34 cellular contexts compared by ENCODE assay signal in the genomic region with DNA sequence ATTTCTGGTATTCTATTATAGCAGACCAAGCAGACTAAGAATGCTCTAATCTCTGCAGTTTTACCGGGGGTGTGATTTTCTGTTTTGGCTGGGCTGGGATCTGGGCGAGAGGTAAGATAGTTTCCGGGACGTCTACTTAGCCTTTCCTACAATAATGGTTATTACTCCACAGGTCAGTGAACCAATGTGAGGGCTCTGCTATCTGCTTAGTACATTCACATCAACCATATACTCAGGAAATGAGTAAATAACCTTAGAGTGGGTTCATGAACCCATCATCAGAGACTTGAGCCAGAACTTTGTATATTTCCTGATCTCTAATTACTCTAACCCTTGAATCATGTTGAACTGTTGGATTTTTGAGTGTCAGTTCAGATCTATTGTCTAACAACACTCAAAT.
"Had no signal": no experiment of that assay in that cellular context is flagged by ENCODE, and none has a peak within 500 bp of the region (broad histone marks: within the 10 kb centered on the region; RNA-seq: fewer than 3 reads in every experiment).

No MANE protein-coding gene starts in this region.

- H3K27me3 ChIP-seq: adrenal gland, body of pancreas, brain microvascular endothelial cell, breast epithelium had no signal

- ATAC-seq: activated CD8-positive, alpha-beta T cell treated with anti-CD3 and anti-CD28 coated beads for 36 hours; activated naive CD4-positive, alpha-beta T cell treated with anti-CD3 and anti-CD28 coated beads, Interleukin-2, amount 50 U/mL, for 72 hours; activated T-cell treated with anti-CD3 and anti-CD28 coated beads, Interleukin-2, amount 50 U/mL, for 4 hours; activated T-cell treated with anti-CD3 and anti-CD28 coated beads, Interleukin-2, amount 50 U/mL, for 72 hours; activated T-helper 17 cell treated with anti-CD3 and anti-CD28 coated beads, Interleukin-2, amount 50 U/mL, for 72 hours; body of pancreas had no signal

- H3K4me3 ChIP-seq: adrenal gland, body of pancreas, breast epithelium had no signal

- H3K27ac ChIP-seq: adrenal gland, body of pancreas, brain microvascular endothelial cell, breast epithelium, VCaP had no signal

- H3K9me3 ChIP-seq: adrenal gland, body of pancreas, breast epithelium had no signal

- DNase-seq: activated B cell treated with CpG ODN at 0.5 μM for 24 hours; activated CD4-positive, alpha-beta memory T cell treated with anti-CD3 and anti-CD28 coated beads for 36 hours; activated CD4-positive, alpha-beta T cell treated with anti-CD3 and anti-CD28 coated beads for 4 hours; activated CD4-positive, alpha-beta T cell treated with anti-CD3 and anti-CD28 coated beads, Interleukin-2, amount 10 ng/mL, durations not matched to agents 24 days and 14 days; activated CD4-positive, alpha-beta T cell treated with anti-CD3 and anti-CD28 coated beads, Interleukin-2, amount 50 U/mL, for 1 hour; activated CD4-positive, alpha-beta T cell treated with anti-CD3 and anti-CD28 coated beads, Interleukin-2, amount 50 U/mL, for 4 hours; activated CD4-positive, CD25-positive, alpha-beta regulatory T cell treated with anti-CD3 and anti-CD28 coated beads, Interleukin-2, amount 50 U/mL, for 72 hours; activated CD8-positive, alpha-beta memory T cell treated with anti-CD3 and anti-CD28 coated beads, Interleukin-2, amount 50 U/mL, for 4 hours; activated CD8-positive, alpha-beta T cell treated with anti-CD3 and anti-CD28 coated beads for 36 hours; activated effector memory CD4-positive, alpha-beta T cell treated with anti-CD3 and anti-CD28 coated beads, Interleukin-2, amount 50 U/mL, for 16 hours; activated gamma-delta T cell treated with Interleukin-2 at 50 U/mL for 16 hours; activated naive CD4-positive, alpha-beta T cell; activated naive CD4-positive, alpha-beta T cell treated with anti-CD3 and anti-CD28 coated beads for 36 hours; activated naive CD4-positive, alpha-beta T cell treated with anti-CD3 and anti-CD28 coated beads, Interleukin-2, amount 50 U/mL, for 16 hours; activated naive CD8-positive, alpha-beta T cell treated with anti-CD3 and anti-CD28 coated beads for 36 hours; activated T-cell treated with anti-CD3 and anti-CD28 coated beads for 4 hours; activated T-cell treated with anti-CD3 and anti-CD28 coated beads, Interleukin-2, amount 50 U/mL, for 1 hour; activated T-cell treated with anti-CD3 and anti-CD28 coated beads, Interleukin-2, amount 50 U/mL, for 4 hours; activated T-cell treated with anti-CD3 and anti-CD28 coated beads, Interleukin-2, amount 50 U/mL, for 72 hours; adrenal gland; amniotic stem cell; aorta; body of pancreas; brain microvascular endothelial cell; central memory CD4-positive, alpha-beta T cell; T-helper 2 cell; T-helper 9 cell had no signal

- H3K36me3 ChIP-seq: adrenal gland, brain microvascular endothelial cell, breast epithelium had no signal

- FAIRE-seq: astrocyte, colon, TTC549 had no signal

- H3K4me1 ChIP-seq: adrenal gland, body of pancreas, breast epithelium had no signal
